ENCODE assay signal across 8 cellular contexts in the genomic region with DNA sequence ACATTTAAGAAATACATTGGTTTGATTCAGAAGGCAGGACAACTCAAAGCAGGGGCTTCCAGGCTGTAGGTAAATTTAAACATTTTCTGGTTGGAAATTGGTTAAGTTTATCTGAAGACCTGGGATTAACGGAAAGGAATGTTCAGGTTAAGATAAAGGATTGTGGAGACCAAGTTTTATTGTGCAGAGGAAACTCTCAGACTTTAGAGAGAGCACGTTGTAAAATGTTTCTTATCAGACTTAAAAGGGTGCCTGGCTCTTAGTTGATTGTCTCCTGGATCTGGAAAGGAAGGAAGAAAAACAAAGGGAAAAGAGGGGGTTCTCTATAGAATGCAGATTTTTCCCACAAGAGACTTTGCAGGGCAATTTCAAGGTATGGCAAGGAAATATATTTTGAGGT. TPM values are rescaled to one million over a fixed set of nuclear protein-coding genes. Genes with fewer than 3 reads are reported as not detected.
DNase-seq lines count a peak whose midpoint lies in the region; ATAC-seq, FAIRE-seq and TF ChIP-seq lines count a peak whose summit lies in the region.
"Not testable (repeated sequence)": the region's sequence is repeated elsewhere in the genome, so short reads cannot be mapped to it uniquely, and the experiment has no call there.

No MANE protein-coding gene starts in this region.

- not testable (repeated sequence) for TF ChIP-seq RAD21 in K562 (CRISPR knock-in tag; conservative IDR thresholded peaks at IDR 0.05 in 1 of 2, IDR thresholded peaks at IDR 0.05 in 1 of 2)

- FAIRE-seq in K562 (lab: Jason Lieb, UNC), result peak; percentile 15

- H3K56ac ChIP-seq in mesendoderm (ENCODE audit: low read length), result not testable (repeated sequence)

- not testable (repeated sequence) for H3K9me1 ChIP-seq in K562 (ENCODE audit: control insufficient read depth, insufficient read depth, low read length)

- 0 out of 2 replicates have a peak overlapping the region, but pooled peaks have one; percentile 62 for H3K4me2 ChIP-seq in BLaER1
- H3K4me2 ChIP-seq in K562 (ENCODE audit: insufficient read depth, low read length); mesendoderm (ENCODE audit: low read length): not testable (repeated sequence)

- H3K36me3 ChIP-seq in BLaER1, result peaks cover 38% of the 10 kb centered on the region
- not testable (repeated sequence) for H3K36me3 ChIP-seq in HEK293 (ENCODE audit: control insufficient read depth in 2 of 2, insufficient read depth in 1 of 2, low read length in 2 of 2); K562 (ENCODE audit: control insufficient read depth, insufficient read depth, low read length); endodermal cell (ENCODE audit: control insufficient read depth, insufficient read depth, low read length); cardiac muscle cell; mesendoderm (ENCODE audit: control insufficient read depth, insufficient read depth, low read length)

- peak overlapping the region; percentile 40 for H3K27ac Mint-ChIP-seq in endodermal cell
- peak overlapping the region; percentile 3 to 31 for H3K27ac Mint-ChIP-seq in natural killer cell
- H3K27ac Mint-ChIP-seq in progenitor cell of endocrine pancreas, result peak overlapping the region; percentile 29

- not testable (repeated sequence) for H3K4me3 ChIP-seq in BLaER1; HEK293 (ENCODE audit: low read depth, low read length); K562; cardiac muscle cell; mesendoderm (ENCODE audit: low read length)
- H3K4me3 ChIP-seq in endodermal cell (ENCODE audit: low read length), result peak overlapping the region; percentile 50

- H2AK5ac ChIP-seq in mesendoderm (ENCODE audit: low read length), result not testable (repeated sequence)

- DNase-seq in K562 (ENCODE audit: extremely low read depth in 1 of 4, low spot score in 3 of 4) (peak in 1 of 4 experiments; percentile 38), mesendoderm (peak; percentile 42)
- not testable (repeated sequence) for DNase-seq in endodermal cell; cardiac muscle cell (ENCODE audit: low read depth in 1 of 2, low spot score in 1 of 2); natural killer cell; progenitor cell of endocrine pancreas (ENCODE audit: low spot score, unreplicated experiment)

- not testable (repeated sequence) for H3K4ac ChIP-seq in mesendoderm (ENCODE audit: low read depth, low read length)

- not testable (repeated sequence) for H3K27ac ChIP-seq in BLaER1; HEK293 (ENCODE audit: extremely low read depth, low read depth, low read length); endodermal cell (ENCODE audit: low read depth, low read length); mesendoderm (ENCODE audit: low read depth, low read length)
- peak overlapping the region; percentile 36; the same call in 1 of the 3 replicates for H3K27ac ChIP-seq in K562 (ENCODE audit: extremely low read depth, low read depth, low read length)
- peak overlapping the region; percentile 2 for H3K27ac ChIP-seq in cardiac muscle cell

- peaks cover 44% of the 10 kb centered on the region for H4K20me1 ChIP-seq in BLaER1
- not testable (repeated sequence) for H4K20me1 ChIP-seq in K562 (replicated peaks; ENCODE audit: control insufficient read depth, insufficient read depth, low read length)

- peaks cover 22% of the 10 kb centered on the region for H3K9me3 Mint-ChIP-seq in endodermal cell
- not testable (repeated sequence) for H3K9me3 Mint-ChIP-seq in natural killer cell
- H3K9me3 Mint-ChIP-seq in progenitor cell of endocrine pancreas (ENCODE audit: low read depth), result peaks cover 11% of the 10 kb centered on the region

- CTCF ChIA-PET in HEK293 (lab: Yijun Ruan, JAX); K562 (lab: Yijun Ruan, JAX; ENCODE audit: low intra/inter-chr PET ratio): not testable (repeated sequence)

- POLR2A ChIA-PET in HEK293 (lab: Yijun Ruan, JAX), result not testable (repeated sequence)
- POLR2A ChIA-PET in K562 (lab: Yijun Ruan, JAX), result interaction anchor here (0.7 kb wide), 1 partner anchor 231 kb away, joined by 3 read pairs; no protein-coding TSS in a partner anchor

- not testable (repeated sequence) for H3K18ac ChIP-seq in mesendoderm (ENCODE audit: low read length)

- not testable (repeated sequence) for H3K27me3 Mint-ChIP-seq in endodermal cell (ENCODE audit: insufficient read depth); natural killer cell (ENCODE audit: low read depth in 2 of 2); progenitor cell of endocrine pancreas

- H3K4me1 Mint-ChIP-seq in endodermal cell (peaks cover 18% of the 10 kb centered on the region), natural killer cell (peaks cover 11 to 19% of the 10 kb centered on the region in 2 donors), progenitor cell of endocrine pancreas (ENCODE audit: low read depth) (peaks cover 31% of the 10 kb centered on the region)

- H4K8ac ChIP-seq in mesendoderm (ENCODE audit: low read depth, low read length), result not testable (repeated sequence)

- peaks cover 18% of the 10 kb centered on the region; the same call in 2 of the 3 replicates for H3K79me2 ChIP-seq in K562 (ENCODE audit: control insufficient read depth, insufficient read depth, low read length)
- H3K79me2 ChIP-seq in mesendoderm (ENCODE audit: control insufficient read depth, insufficient read depth, low read length), result not testable (repeated sequence)

- H2BK15ac ChIP-seq in mesendoderm (replicated peaks; ENCODE audit: low read depth), result not testable (repeated sequence)

- BruUV-seq in K562 (replicated peaks; lab: Mats Ljungman, UMichigan), result not testable (repeated sequence)

- H3K36me3 Mint-ChIP-seq in endodermal cell (ENCODE audit: low read depth) (peaks cover 12% of the 10 kb centered on the region), progenitor cell of endocrine pancreas (ENCODE audit: insufficient read depth) (peaks cover 18% of the 10 kb centered on the region)
- H3K36me3 Mint-ChIP-seq in natural killer cell, result not testable (repeated sequence)

- not testable (repeated sequence) for H3K27me3 ChIP-seq in BLaER1; K562 (ENCODE audit: control insufficient read depth in 2 of 2, insufficient read depth in 2 of 2, low read length in 2 of 2); endodermal cell (ENCODE audit: control insufficient read depth, insufficient read depth, low read length, poor library complexity, severe bottlenecking); cardiac muscle cell; mesendoderm (ENCODE audit: insufficient read depth, low read length, poor library complexity)

- 0% methylated on average over 2 of the region's 2 CpGs for WGBS in K562 (ENCODE audit: insufficient coverage, low coverage, missing lambda C conversion rate)
- WGBS in endodermal cell (ENCODE audit: insufficient coverage in 1 of 2, insufficient read length in 1 of 2), 2 experiments, result 47 to 65% methylated on average over 2 of the region's 2 CpGs
- WGBS in mesendoderm (ENCODE audit: extremely low coverage, insufficient coverage, low lambda C conversion rate), result no CpG with 5 or more reads among the region's 2 CpGs

- in situ Hi-C loops in K562 (cut with MboI), result not testable (repeated sequence)

- peaks cover 29% of the 10 kb centered on the region for H3K9me3 ChIP-seq in BLaER1
- H3K9me3 ChIP-seq in HEK293 (ENCODE audit: control insufficient read depth, insufficient read depth, low read depth, low read length); K562 (replicated peaks; ENCODE audit: control insufficient read depth, insufficient read depth, low read depth, low read length); cardiac muscle cell (ENCODE audit: low read depth): not testable (repeated sequence)
- peaks cover 33% of the 10 kb centered on the region for H3K9me3 ChIP-seq in endodermal cell (ENCODE audit: control insufficient read depth, low read length)

- not testable (repeated sequence) for H3K23ac ChIP-seq in mesendoderm (ENCODE audit: low read length)

- H2AFZ ChIP-seq in K562 (ENCODE audit: low read depth, low read length), result not testable (repeated sequence)

- TF ChIP-seq EP300 in K562 (IDR thresholded peaks at IDR 0.05; ENCODE audit: low read length), result peak; percentile 52; the same call in 1 of the 2 replicates

- not testable (repeated sequence) for H3K9ac ChIP-seq in BLaER1; K562 (ENCODE audit: insufficient read depth in 1 of 2, low read depth in 2 of 2, low read length in 2 of 2); mesendoderm (ENCODE audit: low read length)
- peak overlapping the region; percentile 36 for H3K9ac ChIP-seq in endodermal cell (ENCODE audit: extremely low read depth, low read length, poor library complexity, severe bottlenecking)

- H4K5ac ChIP-seq in mesendoderm (ENCODE audit: low read length), result not testable (repeated sequence)

- H2BK5ac ChIP-seq in mesendoderm (ENCODE audit: low read length), result not testable (repeated sequence)

- H3K4me1 ChIP-seq in BLaER1 (peaks cover 41% of the 10 kb centered on the region), HEK293 (ENCODE audit: control insufficient read depth, insufficient read depth, low read length) (peaks cover 26% of the 10 kb centered on the region), K562 (replicated peaks in 1 of 2; ENCODE audit: control insufficient read depth in 2 of 2, insufficient read depth in 2 of 2, low read length in 2 of 2) (peaks cover 6 to 33% of the 10 kb centered on the region in 2 experiments; a peak in 4 of 5 replicates), endodermal cell (ENCODE audit: control insufficient read depth, insufficient read depth, low read length) (peaks cover 11% of the 10 kb centered on the region), cardiac muscle cell (ENCODE audit: low read depth) (peaks cover 16% of the 10 kb centered on the region)
- H3K4me1 ChIP-seq in mesendoderm (ENCODE audit: control insufficient read depth, low read depth, low read length), result not testable (repeated sequence)

- not testable (repeated sequence) for TF ChIP-seq POLR2A in K562 (conservative IDR thresholded peaks at IDR 0.05)

- intact Hi-C loops in K562 (cut with micrococcal nuclease); natural killer cell (cut with micrococcal nuclease): not testable (repeated sequence)

- not testable (repeated sequence) for H2BK120ac ChIP-seq in mesendoderm (ENCODE audit: low read depth, low read length)

- not testable (repeated sequence) for TF ChIP-seq CTCF in HEK293 (tag by site-specific recombination; IDR thresholded peaks at IDR 0.05); K562 (IDR thresholded peaks at IDR 0.05 in 2 of 3, conservative IDR thresholded peaks at IDR 0.05 in 1 of 3; ENCODE audit: insufficient read depth in 2 of 3, low read depth in 1 of 3, low read length in 3 of 3); endodermal cell (conservative IDR thresholded peaks at IDR 0.05); cardiac muscle cell (IDR thresholded peaks at IDR 0.05; ENCODE audit: low read depth, low read length); natural killer cell (IDR thresholded peaks at IDR 0.05); progenitor cell of endocrine pancreas (IDR thresholded peaks at IDR 0.05; ENCODE audit: unreplicated experiment)

- H3K79me1 ChIP-seq in mesendoderm (ENCODE audit: low read length), result not testable (repeated sequence)

- H3K4me3 Mint-ChIP-seq in endodermal cell; natural killer cell; progenitor cell of endocrine pancreas (ENCODE audit: low read depth): not testable (repeated sequence)

- not testable (repeated sequence) for ATAC-seq in K562, natural killer cell

RNA-seq across cellular contexts. Expression of gene EVL, which starts 55.4 kb away (rescaled TPM):
- total RNA-seq in K562 (2011; cell fraction: chromatin; rRNA removed; ENCODE audit: low replicate concordance), result 128 and 200 TPM in 2 replicates
- total RNA-seq in K562 (2011; cell fraction: nucleolus; rRNA removed), result 79.5 and 87.4 TPM in 2 replicates
- 91.0 and 118 TPM in 2 replicates for total RNA-seq in K562 (2011; cell fraction: nucleoplasm; rRNA removed)
- total RNA-seq in K562 (2014; rRNA removed) (23.9 and 26.3 TPM in 2 replicates), K562 (2014; rRNA removed; fragmentation: Illumina TruSeq; extraction: Trizol) (15.6 and 17.6 TPM in 2 replicates), K562 (2015; rRNA removed; fragmentation: Illumina TruSeq; extraction: Trizol) (18.2 and 18.6 TPM in 2 replicates), K562 (2021) (39.3 and 43.4 TPM in 2 replicates), endodermal cell (10 to 100 TPM; 61.1 to 71.3 TPM), cardiac muscle cell (88.1 and 116 TPM in 2 replicates), natural killer cell (1,000 to 10,000 TPM in 1 of 3 donors, 100 to 1,000 TPM in 2; 882 to 1,108 (median 986) TPM), progenitor cell of endocrine pancreas (207 and 216 TPM in 2 replicates)
- polyA plus RNA-seq in K562 (2011; rRNA removed) (29.4 and 30.4 TPM in 2 replicates), K562 (2014; fragmentation: Illumina TruSeq; extraction: Trizol) (35.0 and 36.1 TPM in 2 replicates), K562 (2014; fragmentation: Nextera tagmentation; extraction: Ambion mirVana) (1 to 10 TPM; 2.9 to 4.0 TPM), K562 (2014; rRNA removed) (28.9 and 30.8 TPM in 2 replicates), cardiac muscle cell (65.3 and 90.8 TPM in 2 replicates)
- 24.7 and 27.8 TPM in 2 replicates for polyA plus RNA-seq in K562 (2011; cell fraction: cytosol; rRNA removed)
- 87.8 and 114 TPM in 2 replicates for polyA plus RNA-seq in K562 (2011; cell fraction: nucleus; rRNA removed)
- 33.0 and 36.9 TPM in 2 replicates for polyA plus RNA-seq in K562 (2012)
- polyA minus RNA-seq in K562 (2011; rRNA and poly(A)+ RNA removed), result 23.0 and 23.4 TPM in 2 replicates
- polyA minus RNA-seq in K562 (2011; cell fraction: cytosol; rRNA and poly(A)+ RNA removed), result 16.3 and 18.9 TPM in 2 replicates
- polyA minus RNA-seq in K562 (2011; cell fraction: nucleus; rRNA and poly(A)+ RNA removed), result 28.1 and 31.0 TPM in 2 replicates
- 234 TPM for polyA plus RNA-seq in endodermal cell (2013, experiment 1 of 2)
- polyA plus RNA-seq in endodermal cell (2013, experiment 2 of 2), result 188 TPM
- 25.6 TPM for polyA plus RNA-seq in mesendoderm (2013, experiment 1 of 2)
- polyA plus RNA-seq in mesendoderm (2013, experiment 2 of 2), result 26.2 TPM
